ENCODE assay signal across 7 cellular contexts in genomic region chr2:15540523-15540922, GRCh38. TPM values are rescaled to one million over a fixed set of nuclear protein-coding genes. Genes with fewer than 3 reads are reported as not detected.
DNase-seq lines count a peak whose midpoint lies in the region; ATAC-seq, FAIRE-seq and TF ChIP-seq lines count a peak whose summit lies in the region.
"Not testable (repeated sequence)": the region's sequence is repeated elsewhere in the genome, so short reads cannot be mapped to it uniquely, and the experiment has no call there.

No MANE protein-coding gene starts in this region.

- CTCF ChIA-PET in GM12878 (lab: Yijun Ruan, JAX): interaction anchor here (0.6 kb wide), 1 partner anchor 12 kb away, joined by 5 read pairs; no protein-coding TSS in a partner anchor

- H3K27me3 ChIP-seq in OCI-LY1 (ENCODE audit: insufficient read depth, low read length); GM12878 (replicated peaks in 1 of 2; ENCODE audit: control insufficient read depth in 2 of 2, insufficient read depth in 2 of 2, low read length in 1 of 2): not testable (repeated sequence)

- not testable (repeated sequence) for TF ChIP-seq POLR2A in GM18505 (IDR thresholded peaks at IDR 0.05; ENCODE audit: borderline replicate concordance, extremely low read depth, insufficient read depth, insufficient read length); GM12878 (IDR thresholded peaks at IDR 0.05; ENCODE audit: low read depth, low read length)

- H3K4me1 ChIP-seq in OCI-LY1 (ENCODE audit: insufficient read depth, low read length, severe bottlenecking): peaks cover 11% of the 10 kb centered on the region
- not testable (repeated sequence) for H3K4me1 ChIP-seq in GM12878 (ENCODE audit: control insufficient read depth, insufficient read depth, low read length)

- RAD21 ChIA-PET in GM12878 (lab: Charles Lee; ENCODE audit: unreplicated experiment): interaction anchor here (0.6 kb wide), 1 partner anchor 12 kb away, joined by 3 read pairs; no protein-coding TSS in a partner anchor

- SMC1A ChIA-PET in GM12878 (lab: Charles Lee; ENCODE audit: uncharacterized antibody, unreplicated experiment): interaction anchor here (0.6 kb wide), 2 partner anchors 37 to 44 kb away, joined by 3 read pairs; no protein-coding TSS in a partner anchor

- H2AFZ ChIP-seq in OCI-LY1 (ENCODE audit: low read length); GM12878 (ENCODE audit: control insufficient read depth, low read depth, low read length): not testable (repeated sequence)

- not testable (repeated sequence) for TF ChIP-seq EP300 in GM12878 (IDR thresholded peaks at IDR 0.05; ENCODE audit: borderline replicate concordance in 1 of 2, control insufficient read depth in 1 of 2, low read depth in 2 of 2, low read length in 2 of 2)

- TF ChIP-seq RAD21 in GM12878 (IDR thresholded peaks at IDR 0.05; ENCODE audit: insufficient read depth, low read depth, low read length): not testable (repeated sequence)

- not testable (repeated sequence) for H3F3A ChIP-seq in OCI-LY1 (ENCODE audit: insufficient read depth, low read length)

- in situ Hi-C loops in GM12878 (cut with MboI): not testable (repeated sequence)

- not testable (repeated sequence) for BruUV-seq in GM12878 (replicated peaks; lab: Mats Ljungman, UMichigan)

- H3K79me2 ChIP-seq in OCI-LY1 (ENCODE audit: insufficient read depth, low read length); GM12878 (ENCODE audit: control insufficient read depth, insufficient read depth, low read length): not testable (repeated sequence)

- not testable (repeated sequence) for TF ChIP-seq CTCF in OCI-LY1 (IDR thresholded peaks at IDR 0.05; ENCODE audit: low read length); GM12878 (IDR thresholded peaks at IDR 0.05 in 2 of 3, conservative IDR thresholded peaks at IDR 0.05 in 1 of 3; ENCODE audit: control insufficient read depth in 2 of 3, extremely low read depth in 1 of 3, insufficient read depth in 1 of 3, low read depth in 3 of 3, low read length in 3 of 3)

- H3K4me2 ChIP-seq in OCI-LY1 (ENCODE audit: low read length); GM12878 (ENCODE audit: control insufficient read depth, insufficient read depth): not testable (repeated sequence)

- H3K27ac ChIP-seq in OCI-LY1 (ENCODE audit: low read depth, low read length, poor library complexity, severe bottlenecking): peak overlapping the region; percentile 48
- H3K27ac ChIP-seq in GM12878 (ENCODE audit: control insufficient read depth, insufficient read depth): not testable (repeated sequence)

- H4K20me1 ChIP-seq in OCI-LY1 (ENCODE audit: insufficient read depth, low read length); GM12878 (ENCODE audit: control insufficient read depth, insufficient read depth): not testable (repeated sequence)

- DNase-seq in GM12878 (ENCODE audit: low read depth, low spot score): not testable (repeated sequence)

- intact Hi-C loops in GM12878 (cut with micrococcal nuclease; ENCODE audit: unreplicated experiment): not testable (repeated sequence)

- not testable (repeated sequence) for H3K36me3 ChIP-seq in OCI-LY1 (ENCODE audit: insufficient read depth, low read length); GM12878 (ENCODE audit: control insufficient read depth in 2 of 2, insufficient read depth in 2 of 2, low read length in 1 of 2)

- WGBS in GM12878 (ENCODE audit: insufficient coverage, insufficient replicate concordance, low lambda C conversion rate, missing lambda C conversion rate): 77% methylated on average over 5 of the region's 5 CpGs

- ATAC-seq in GM18505 (IDR thresholded peaks at IDR 0.05; ENCODE audit: unreplicated experiment) (peak; percentile 24), GM19035 (IDR thresholded peaks at IDR 0.05; ENCODE audit: unreplicated experiment) (peak; percentile 30), GM21360 (IDR thresholded peaks at IDR 0.05; ENCODE audit: unreplicated experiment) (peak; percentile 33), HG02798 (IDR thresholded peaks at IDR 0.05; ENCODE audit: poor library complexity, unreplicated experiment) (peak; percentile 31), HG03280 (IDR thresholded peaks at IDR 0.05; ENCODE audit: unreplicated experiment) (peak; percentile 19), GM12878 (peak; percentile 27)

- H3K9me2 ChIP-seq in OCI-LY1 (ENCODE audit: low read depth, low read length): not testable (repeated sequence)

- H3K9me3 ChIP-seq in OCI-LY1 (ENCODE audit: low read length); GM12878 (replicated peaks; ENCODE audit: control insufficient read depth, insufficient read depth, low read length): not testable (repeated sequence)

- not testable (repeated sequence) for H3K9ac ChIP-seq in OCI-LY1 (ENCODE audit: low read length); GM12878 (ENCODE audit: control insufficient read depth, insufficient read depth, low read length)

- POLR2A ChIA-PET in GM12878 (lab: Charles Lee): not testable (repeated sequence)

- not testable (repeated sequence) for H3K4me3 ChIP-seq in OCI-LY1 (ENCODE audit: low read depth, low read length, poor library complexity, severe bottlenecking); GM12878

- FAIRE-seq in GM12878 (lab: Jason Lieb, UNC): not testable (repeated sequence)

RNA-seq across cellular contexts. Expression of gene NBAS, which starts 20.6 kb away (rescaled TPM):
- 114 and 120 TPM in 2 replicates for total RNA-seq in GM12878 (2013; cell fraction: nucleolus; rRNA removed)
- total RNA-seq in GM12878 (2014; rRNA removed) (32.5 and 33.2 TPM in 2 replicates), GM12878 (2014; rRNA removed; fragmentation: Illumina TruSeq; extraction: Trizol) (32.7 and 33.4 TPM in 2 replicates), GM12878 (2021) (28.5 and 33.1 TPM in 2 replicates)
- polyA plus RNA-seq in GM12878 (2011; ENCODE audit: low read depth): 13.2 TPM
- polyA plus RNA-seq in GM12878 (2011; rRNA removed) (31.0 and 33.1 TPM in 2 replicates), GM12878 (2014; fragmentation: Illumina TruSeq; extraction: Trizol) (21.3 and 22.6 TPM in 2 replicates), GM12878 (2014; fragmentation: Nextera tagmentation; extraction: Ambion mirVana) (1 to 10 TPM; 4.3 to 8.5 TPM), GM12878 (2014; rRNA removed) (15.7 and 17.0 TPM in 2 replicates), GM12878 (2016; fragmentation: Nextera tagmentation; extraction: Ambion mirVana) (10 to 100 TPM; 16.2 to 19.0 TPM)
- polyA plus RNA-seq in GM12878 (2011; cell fraction: cytosol; rRNA removed): 26.1 and 30.6 TPM in 2 replicates
- polyA plus RNA-seq in GM12878 (2011; cell fraction: nucleus; rRNA removed): 25.2 and 29.3 TPM in 2 replicates
- 16.6 and 21.3 TPM in 2 replicates for polyA plus RNA-seq in GM12878 (2012)
- 95.1 and 102 TPM in 2 replicates for polyA minus RNA-seq in GM12878 (2011; rRNA and poly(A)+ RNA removed)
- polyA minus RNA-seq in GM12878 (2011; cell fraction: cytosol; rRNA and poly(A)+ RNA removed): 23.9 and 28.7 TPM in 2 replicates
- 48.0 and 59.1 TPM in 2 replicates for polyA minus RNA-seq in GM12878 (2011; cell fraction: nucleus; rRNA and poly(A)+ RNA removed)

RNA-seq across cellular contexts. Expression of gene DDX1, which starts 51.1 kb away (rescaled TPM):
- total RNA-seq in GM12878 (2013; cell fraction: nucleolus; rRNA removed): 65.5 and 69.3 TPM in 2 replicates
- total RNA-seq in GM12878 (2014; rRNA removed) (53.2 and 56.4 TPM in 2 replicates), GM12878 (2014; rRNA removed; fragmentation: Illumina TruSeq; extraction: Trizol) (93.5 and 96.5 TPM in 2 replicates), GM12878 (2021) (75.1 and 80.7 TPM in 2 replicates)
- 37.0 TPM for polyA plus RNA-seq in GM12878 (2011; ENCODE audit: low read depth)
- polyA plus RNA-seq in GM12878 (2011; rRNA removed) (89.0 and 139 TPM in 2 replicates), GM12878 (2014; fragmentation: Illumina TruSeq; extraction: Trizol) (97.6 and 110 TPM in 2 replicates), GM12878 (2014; fragmentation: Nextera tagmentation; extraction: Ambion mirVana) (10 to 100 TPM; 65.7 to 82.3 TPM), GM12878 (2014; rRNA removed) (50.1 and 61.5 TPM in 2 replicates), GM12878 (2016; fragmentation: Nextera tagmentation; extraction: Ambion mirVana) (100 to 1,000 TPM; 131 to 134 TPM)
- polyA plus RNA-seq in GM12878 (2011; cell fraction: cytosol; rRNA removed): 31.7 and 33.9 TPM in 2 replicates
- polyA plus RNA-seq in GM12878 (2011; cell fraction: nucleus; rRNA removed): 52.5 and 68.9 TPM in 2 replicates
- polyA plus RNA-seq in GM12878 (2012): 45.2 and 47.3 TPM in 2 replicates
- 32.3 and 43.1 TPM in 2 replicates for polyA minus RNA-seq in GM12878 (2011; rRNA and poly(A)+ RNA removed)
- polyA minus RNA-seq in GM12878 (2011; cell fraction: cytosol; rRNA and poly(A)+ RNA removed): 20.0 and 26.4 TPM in 2 replicates
- 18.1 and 28.9 TPM in 2 replicates for polyA minus RNA-seq in GM12878 (2011; cell fraction: nucleus; rRNA and poly(A)+ RNA removed)
